Comparison of ENCODE assay signal across 26 cellular contexts in genomic region chr3:156459434-156459833, GRCh38.
DNase-seq lines count a peak whose midpoint lies in the region; ATAC-seq and TF ChIP-seq lines count a peak whose summit lies in the region.
"Had no signal": no experiment of that assay in that cellular context is flagged by ENCODE, and none has a peak within 500 bp of the region (broad histone marks: within the 10 kb centered on the region; RNA-seq: fewer than 3 reads in every experiment).

No MANE protein-coding gene starts in this region.

- H3K27me3 ChIP-seq in mammary epithelial cell (ENCODE audit: insufficient read depth, low read length), result no peaks in the 10 kb centered on the region
- H3K27me3 ChIP-seq: colonic mucosa, esophagus squamous epithelium, gastrocnemius medialis, stomach, upper lobe of right lung had no signal

- in situ Hi-C loops in T47D (cut with HindIII; ENCODE audit: low pct_unique_long_range_greater_than_20kb, low sequenced_read_pairs) (no loop called here), mammary epithelial cell (cut with MboI; ENCODE audit: low sequenced_read_pairs in 2 of 2) (no loop called here)

- DNase-seq in T47D (ENCODE audit: low read depth in 1 of 2, low spot score in 1 of 2) (peak; percentile 19 to 37), mammary epithelial cell (no peak), left cardiac atrium (peak; percentile 31), occipital lobe (lab: John Stamatoyannopoulos, UW) (peak; percentile 49), NCI-H526 treated with DMSO at 0.1 percent for 48 hours (lab: John Stamatoyannopoulos, UW) (no peak)
- DNase-seq in activated naive CD4-positive, alpha-beta T cell treated with anti-CD3 and anti-CD28 coated beads, Interleukin-2, amount 50 U/mL, for 16 hours, result no peak
- no peak for DNase-seq in naive thymus-derived CD8-positive, alpha-beta T cell
- DNase-seq: CD4-positive, CD25-positive, alpha-beta regulatory T cell; colonic mucosa; DMS 273 treated with DMSO at 0.1 percent for 48 hours; esophagus squamous epithelium; gastrocnemius medialis; kidney; NCI-H1105 treated with DMSO at 0.1 percent for 48 hours; NCI-H2029; NCI-H2227 treated with DMSO at 0.1 percent for 48 hours; NCI-H82; stimulated activated CD8-positive, alpha-beta memory T cell treated with anti-CD3 and anti-CD28 coated beads, Interleukin-4, amount 100 ng/mL, for 48 hours; stomach; T1000; upper lobe of right lung had no signal

- dilution Hi-C loops in mammary epithelial cell (cut with HindIII; ENCODE audit: low sequenced_read_pairs), result no loop called here

- no peaks in the 10 kb centered on the region for H3K36me3 Mint-ChIP-seq in naive thymus-derived CD8-positive, alpha-beta T cell
- H3K36me3 Mint-ChIP-seq: CD4-positive, CD25-positive, alpha-beta regulatory T cell; WTC11 had no signal

- H3K9ac ChIP-seq in mammary epithelial cell (ENCODE audit: insufficient read depth, low read length), result no peak overlapping the region

- H3K79me2 ChIP-seq in mammary epithelial cell (ENCODE audit: insufficient read depth, low read length), result no peaks in the 10 kb centered on the region

- no TSS peak for BruUV-seq in mammary epithelial cell (replicated peaks; lab: Mats Ljungman, UMichigan)

- CTCF ChIA-PET in mammary epithelial cell (lab: Charles Lee; ENCODE audit: low non-redundant PET), result interaction anchor here (0.6 kb wide), 1 partner anchor 51 kb away, joined by 3 read pairs; no protein-coding TSS in a partner anchor

- H3K9me3 Mint-ChIP-seq in naive thymus-derived CD8-positive, alpha-beta T cell, result no peaks in the 10 kb centered on the region
- H3K9me3 Mint-ChIP-seq: activated T-helper 17 cell treated with anti-CD3 and anti-CD28 coated beads, Interleukin-2, amount 50 U/mL, for 72 hours; WTC11 had no signal

- 7% methylated on average over 7 of the region's 7 CpGs for WGBS in mammary epithelial cell (ENCODE audit: low coverage, missing lambda C conversion rate)

- H3K4me2 ChIP-seq in mammary epithelial cell (ENCODE audit: insufficient read depth, low read depth, low read length), result no peak overlapping the region

- H3K36me3 ChIP-seq in mammary epithelial cell (ENCODE audit: insufficient read depth, low read length), result no peaks in the 10 kb centered on the region
- H3K36me3 ChIP-seq: colonic mucosa, esophagus squamous epithelium, gastrocnemius medialis, stomach, upper lobe of right lung had no signal

- POLR2A ChIA-PET in naive thymus-derived CD8-positive, alpha-beta T cell (lab: Charles Lee), result no interaction called here

- no peaks in the 10 kb centered on the region for H4K20me1 ChIP-seq in mammary epithelial cell (ENCODE audit: insufficient read depth, low read length)

- peak overlapping the region in 1 of 10 donors; percentile 53 for H3K27ac Mint-ChIP-seq in naive thymus-derived CD8-positive, alpha-beta T cell
- H3K27ac Mint-ChIP-seq: activated T-helper 17 cell treated with anti-CD3 and anti-CD28 coated beads, Interleukin-2, amount 50 U/mL, for 72 hours; CD4-positive, CD25-positive, alpha-beta regulatory T cell; WTC11 had no signal

- H3K4me3 Mint-ChIP-seq in naive thymus-derived CD8-positive, alpha-beta T cell, result no peak overlapping the region
- H3K4me3 Mint-ChIP-seq: activated T-helper 17 cell treated with anti-CD3 and anti-CD28 coated beads, Interleukin-2, amount 50 U/mL, for 72 hours; CD4-positive, CD25-positive, alpha-beta regulatory T cell; WTC11 had no signal

- no peak overlapping the region for H3K27ac ChIP-seq in mammary epithelial cell (ENCODE audit: insufficient read depth, low read depth, low read length)
- peak overlapping the region; percentile 68 for H3K27ac ChIP-seq in temporal lobe (ENCODE audit: low read depth, low read length)
- H3K27ac ChIP-seq: 22Rv1, colonic mucosa, esophagus squamous epithelium, gastrocnemius medialis, upper lobe of right lung had no signal

- TF ChIP-seq CTCF in mammary epithelial cell (conservative IDR thresholded peaks at IDR 0.05 in 1 of 2, IDR thresholded peaks at IDR 0.05 in 1 of 2; ENCODE audit: extremely low read depth in 1 of 2, insufficient read depth in 1 of 2, low read depth in 1 of 2, low read length in 2 of 2), result no peak

- no peaks in the 10 kb centered on the region for H3K9me3 ChIP-seq in mammary epithelial cell (replicated peaks; ENCODE audit: insufficient read depth, low read length)
- H3K9me3 ChIP-seq: colonic mucosa, esophagus squamous epithelium, gastrocnemius medialis, stomach, upper lobe of right lung had no signal

- H3K4me1 ChIP-seq in mammary epithelial cell (ENCODE audit: insufficient read depth, low read length), result peaks cover 7% of the 10 kb centered on the region
- H3K4me1 ChIP-seq: colonic mucosa, upper lobe of right lung had no signal

- ATAC-seq in left cardiac atrium, result peak; percentile 54 to 86
- ATAC-seq in naive thymus-derived CD8-positive, alpha-beta T cell, result no peak
- ATAC-seq: activated T-helper 17 cell treated with anti-CD3 and anti-CD28 coated beads, Interleukin-2, amount 50 U/mL, for 72 hours; HCT116; upper lobe of right lung; WTC11 had no signal

- no peaks in the 10 kb centered on the region for H3K4me1 Mint-ChIP-seq in naive thymus-derived CD8-positive, alpha-beta T cell
- H3K4me1 Mint-ChIP-seq: activated T-helper 17 cell treated with anti-CD3 and anti-CD28 coated beads, Interleukin-2, amount 50 U/mL, for 72 hours; CD4-positive, CD25-positive, alpha-beta regulatory T cell had no signal

- H3K27me3 Mint-ChIP-seq in naive thymus-derived CD8-positive, alpha-beta T cell, result peaks cover 0 to 7% (median 0%) of the 10 kb centered on the region in 5 donors

- H3K4me3 ChIP-seq in mammary epithelial cell (replicated peaks in 1 of 3; ENCODE audit: insufficient read depth in 1 of 3, low read depth in 2 of 3, low read length in 3 of 3), result no peak overlapping the region
- H3K4me3 ChIP-seq: colonic mucosa, esophagus squamous epithelium, gastrocnemius medialis, stomach, upper lobe of right lung had no signal

- no peak overlapping the region for H2AFZ ChIP-seq in mammary epithelial cell (ENCODE audit: low read depth, low read length)

- intact Hi-C loops in mammary epithelial cell (cut with micrococcal nuclease), result no loop called here
- intact Hi-C loops in left cardiac atrium (cut with DNase I), result loop anchor here in 1 of 2 donors (10.0 kb wide), 1 partner anchor 305 kb away; no protein-coding TSS in a partner anchor

Comparison
In these comparisons a context has a peak if more than half of its experiments do, and no peak if none do; other contexts are left out.
1. DNase-seq: peak in T47D (2 of 2), left cardiac atrium (single experiment) and occipital lobe (single experiment); none in mammary epithelial cell (single experiment), activated naive CD4-positive, alpha-beta T cell treated with anti-CD3 and anti-CD28 coated beads, Interleukin-2, amount 50 U/mL, for 16 hours (single experiment), naive thymus-derived CD8-positive, alpha-beta T cell (0 of 10) and NCI-H526 treated with DMSO at 0.1 percent for 48 hours (single experiment).
2. ATAC-seq: peak in left cardiac atrium (2 of 2); none in naive thymus-derived CD8-positive, alpha-beta T cell (0 of 2).